Comparison of ENCODE assay signal across 8 cellular contexts in the genomic region with DNA sequence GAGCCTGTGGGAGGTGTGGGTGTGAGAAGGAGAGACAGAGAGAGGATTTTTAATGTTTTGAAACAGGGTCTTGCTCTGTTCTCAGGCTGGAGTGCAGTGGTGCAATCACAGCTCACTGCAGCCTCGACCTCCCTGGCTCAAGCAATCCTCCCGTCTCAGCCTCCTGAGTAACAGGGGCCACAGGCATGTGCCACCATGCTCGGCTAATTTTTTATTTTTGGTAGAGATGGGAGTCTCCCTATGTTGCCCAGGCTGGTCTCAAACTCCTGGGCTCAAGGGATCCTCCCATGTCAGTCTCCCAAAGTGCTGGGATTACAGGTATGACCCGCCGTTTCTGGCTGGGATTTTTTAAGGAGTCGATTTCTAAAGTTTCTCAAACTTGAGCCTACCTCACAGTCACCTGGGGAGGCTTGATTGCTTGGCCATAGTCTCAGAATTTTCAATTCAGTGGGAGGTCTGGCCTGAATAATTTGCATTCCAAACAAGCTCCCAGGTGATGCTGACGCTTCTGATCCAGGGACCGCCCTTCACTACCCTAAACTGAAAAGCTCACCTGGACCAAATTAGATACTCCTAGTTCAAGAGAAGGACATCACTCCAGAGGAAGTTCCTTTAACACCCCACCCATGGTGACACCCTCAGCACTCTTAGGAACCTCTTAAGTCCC.
DNase-seq lines count a peak whose midpoint lies in the region; ATAC-seq and TF ChIP-seq lines count a peak whose summit lies in the region.

No MANE protein-coding gene starts in this region.

- H3K4me3 Mint-ChIP-seq in glutamatergic neuron (ENCODE audit: unreplicated experiment), result no peak overlapping the region

- H3K4me1 ChIP-seq in DOHH2 (ENCODE audit: control insufficient read depth, low read length) (peaks cover 79% of the 10 kb centered on the region), PC-9 (replicated peaks; ENCODE audit: insufficient read depth) (no peaks in the 10 kb centered on the region), esophagus squamous epithelium (peaks cover 0 to 12% (median 4%) of the 10 kb centered on the region in 3 donors), prostate gland (replicated peaks) (no peaks in the 10 kb centered on the region)

- DNase-seq in PC-9 (no peak), esophagus squamous epithelium (lab: John Stamatoyannopoulos, UW) (no peak), prostate gland (ENCODE audit: low spot score) (no peak), OCI-M2 (lab: John Stamatoyannopoulos, UW; ENCODE audit: unreplicated experiment) (no peak), glutamatergic neuron (no peak), anterior cingulate cortex (lab: John Stamatoyannopoulos, UW) (no peak)

- no peaks in the 10 kb centered on the region for H3K9me3 Mint-ChIP-seq in glutamatergic neuron (ENCODE audit: unreplicated experiment)

- WGBS in esophagus squamous epithelium, 2 donors, result 61 to 80% methylated on average over 1 to 5 of the region's 8 CpGs
- WGBS in prostate gland, result 87% methylated on average over 8 of the region's 8 CpGs

- peak overlapping the region; percentile 75 for H3K4me3 ChIP-seq in DOHH2 (ENCODE audit: low read length)
- H3K4me3 ChIP-seq in PC-9, result peak overlapping the region; percentile 59
- H3K4me3 ChIP-seq in esophagus squamous epithelium, result peak overlapping the region; percentile 19 to 66 (median 38)
- peak overlapping the region; percentile 25 for H3K4me3 ChIP-seq in prostate gland

- peaks cover 4% of the 10 kb centered on the region for H3K4me1 Mint-ChIP-seq in glutamatergic neuron (ENCODE audit: low read depth, unreplicated experiment)

- H2AFZ ChIP-seq in PC-9, result peak overlapping the region; percentile 85

- H4K20me1 ChIP-seq in DOHH2 (ENCODE audit: control insufficient read depth, insufficient read depth, low read depth, low read length) (no peaks in the 10 kb centered on the region; the same call in 1 of the 2 replicates), PC-9 (ENCODE audit: insufficient read depth) (no peaks in the 10 kb centered on the region)

- H3K9me3 ChIP-seq in DOHH2 (ENCODE audit: control insufficient read depth, insufficient read depth, low read length) (no peaks in the 10 kb centered on the region), PC-9 (ENCODE audit: insufficient read depth, low read depth) (no peaks in the 10 kb centered on the region; the same call in 1 of the 2 replicates), esophagus squamous epithelium (no peaks in the 10 kb centered on the region), prostate gland (no peaks in the 10 kb centered on the region)

- TF ChIP-seq CTCF in DOHH2 (IDR thresholded peaks at IDR 0.05; ENCODE audit: low read depth, low read length, poor library complexity, severe bottlenecking), result no peak
- no peak for TF ChIP-seq CTCF in PC-9 (conservative IDR thresholded peaks at IDR 0.05)
- TF ChIP-seq CTCF in esophagus squamous epithelium (IDR thresholded peaks at IDR 0.05), result no peak
- no peak for TF ChIP-seq CTCF in prostate gland (IDR thresholded peaks at IDR 0.05)
- TF ChIP-seq CTCF in glutamatergic neuron (IDR thresholded peaks at IDR 0.05; ENCODE audit: partially characterized antibody, unreplicated experiment), result no peak

- BruUV-seq in PC-9 (replicated peaks; lab: Mats Ljungman, UMichigan), result no TSS peak

- H3K36me3 ChIP-seq in DOHH2 (ENCODE audit: control insufficient read depth, low read length) (peaks cover 20% of the 10 kb centered on the region), PC-9 (ENCODE audit: low read depth) (no peaks in the 10 kb centered on the region), esophagus squamous epithelium (no peaks in the 10 kb centered on the region), prostate gland (no peaks in the 10 kb centered on the region)

- peaks cover 1% of the 10 kb centered on the region for H3K27me3 Mint-ChIP-seq in glutamatergic neuron (ENCODE audit: unreplicated experiment)

- peaks cover 22% of the 10 kb centered on the region for H3K79me2 ChIP-seq in DOHH2 (ENCODE audit: control insufficient read depth, low read length)
- H3K79me2 ChIP-seq in PC-9 (ENCODE audit: low read depth), result no peaks in the 10 kb centered on the region

- CTCF ChIA-PET in PC-9 (lab: Charles Lee), result interaction anchor here (0.5 to 1.0 kb wide), 11 partner anchors 40 to 335 kb away, joined by 3 to 15 read pairs (median 4); no protein-coding TSS in a partner anchor

- no peak for ATAC-seq in GM21786 (IDR thresholded peaks at IDR 0.05; ENCODE audit: unreplicated experiment)

- H3F3A ChIP-seq in DOHH2 (ENCODE audit: control insufficient read depth, insufficient read depth), result peaks cover 36% of the 10 kb centered on the region
- peaks cover 4% of the 10 kb centered on the region; the same call in 1 of the 2 replicates for H3F3A ChIP-seq in PC-9 (ENCODE audit: insufficient read depth, low read depth)

- intact Hi-C loops in PC-9 (cut with micrococcal nuclease; ENCODE audit: unreplicated experiment) (loop anchor here (5.0 kb wide), 1 partner anchor 249 kb away; no protein-coding TSS in a partner anchor), esophagus squamous epithelium (cut with DNase I) (no loop called here), prostate gland (cut with DNase I) (loop anchor here (2.0 to 5.0 kb wide), 2 partner anchors 122 to 269 kb away; no protein-coding TSS in a partner anchor)

- no peaks in the 10 kb centered on the region for H3K9me2 ChIP-seq in DOHH2 (replicated peaks; ENCODE audit: control insufficient read depth, low read length)
- H3K9me2 ChIP-seq in PC-9 (ENCODE audit: insufficient read depth), result no peaks in the 10 kb centered on the region

- no peaks in the 10 kb centered on the region for H3K36me3 Mint-ChIP-seq in glutamatergic neuron (ENCODE audit: unreplicated experiment)

- H3K27ac Mint-ChIP-seq in glutamatergic neuron (ENCODE audit: unreplicated experiment), result no peak overlapping the region

- POLR2A ChIA-PET in PC-9 (lab: Charles Lee; ENCODE audit: unreplicated experiment), result interaction anchor here (0.6 kb wide), 1 partner anchor 125 kb away, joined by 5 read pairs; no protein-coding TSS in a partner anchor

- peak overlapping the region; percentile 84 for H3K4me2 ChIP-seq in DOHH2 (ENCODE audit: low read length)
- H3K4me2 ChIP-seq in PC-9, result peak overlapping the region; percentile 79

- H3K27ac ChIP-seq in DOHH2 (ENCODE audit: low read depth, low read length) (peak overlapping the region; percentile 97), PC-9 (no peak overlapping the region), esophagus squamous epithelium (peak overlapping the region; percentile 25 to 71 (median 62)), prostate gland (no peak overlapping the region)

- TF ChIP-seq POLR2A in esophagus squamous epithelium (IDR thresholded peaks at IDR 0.05) (no peak), prostate gland (IDR thresholded peaks at IDR 0.05) (no peak)

- H3K27me3 ChIP-seq in DOHH2 (ENCODE audit: control insufficient read depth, low read length), result no peaks in the 10 kb centered on the region
- no peaks in the 10 kb centered on the region for H3K27me3 ChIP-seq in PC-9 (ENCODE audit: insufficient read depth, low read depth)
- H3K27me3 ChIP-seq in esophagus squamous epithelium, result no peaks in the 10 kb centered on the region
- H3K27me3 ChIP-seq in prostate gland (replicated peaks; ENCODE audit: insufficient read depth), result no peaks in the 10 kb centered on the region

Comparison
In these comparisons a context has a peak if more than half of its experiments do, and no peak if none do; other contexts are left out.
1. H3K27ac ChIP-seq: peak in DOHH2 (single experiment) and esophagus squamous epithelium (4 of 4); none in PC-9 (single experiment) and prostate gland (0 of 2).
2. H3K4me3 ChIP-seq: peak in every context shown above with its lines; median percentile 75 in DOHH2; 59 in PC-9; 38 in esophagus squamous epithelium; 25 in prostate gland.